7 cellular contexts compared by ENCODE assay signal in genomic region chr2:87128761-87129553, GRCh38.
DNase-seq lines count a peak whose midpoint lies in the region; ATAC-seq lines count a peak whose summit lies in the region.
"Not testable (repeated sequence)": the region's sequence is repeated elsewhere in the genome, so short reads cannot be mapped to it uniquely, and the experiment has no call there.

No MANE protein-coding gene starts in this region.

- H3K4me3 ChIP-seq in aorta (ENCODE audit: low read length in 2 of 2) = not testable (repeated sequence)

- CTCF ChIA-PET in activated CD4-positive, alpha-beta T cell treated with anti-CD3 and anti-CD28 coated beads, Interleukin-2, amount 10 ng/mL, durations not matched to agents 7 days and 5 days (lab: Charles Lee); activated naive CD4-positive, alpha-beta T cell treated with anti-CD3 and anti-CD28 coated beads for 36 hours (lab: Charles Lee): not testable (repeated sequence)

- H3K27me3 Mint-ChIP-seq in T-helper 1 cell treated with Interleukin-12 subunit alpha and Interleukin-12 subunit beta and Interleukin-4 antibody, amounts not matched to agents 30 μg/mL and 1 μg/mL, for 36 hours (ENCODE audit: low read depth); activated CD4-positive, alpha-beta T cell treated with anti-CD3 and anti-CD28 coated beads, Interleukin-2, amount 10 ng/mL, durations not matched to agents 7 days and 5 days; activated T-cell treated with anti-CD3 and anti-CD28 coated beads, Interleukin-2, amount 50 U/mL, for 24 hours; activated naive CD4-positive, alpha-beta T cell treated with anti-CD3 and anti-CD28 coated beads for 36 hours (ENCODE audit: low read depth); activated naive CD8-positive, alpha-beta T cell treated with anti-CD3 and anti-CD28 coated beads, Interleukin-2, amount 10 ng/mL, durations not matched to agents 7 days and 5 days: not testable (repeated sequence)

- not testable (repeated sequence) for H3K27ac ChIP-seq in aorta (ENCODE audit: low read depth in 1 of 2, low read length in 2 of 2)

- DNase-seq in activated CD4-positive, alpha-beta T cell treated with anti-CD3 and anti-CD28 coated beads, Interleukin-2, amount 10 ng/mL, durations not matched to agents 7 days and 5 days; activated T-cell treated with anti-CD3 and anti-CD28 coated beads, Interleukin-2, amount 50 U/mL, for 24 hours; activated naive CD4-positive, alpha-beta T cell treated with anti-CD3 and anti-CD28 coated beads for 36 hours; activated naive CD8-positive, alpha-beta T cell treated with anti-CD3 and anti-CD28 coated beads, Interleukin-2, amount 10 ng/mL, durations not matched to agents 7 days and 5 days; stimulated activated effector memory CD8-positive, alpha-beta T cell treated with anti-CD3 and anti-CD28 coated beads, Interleukin-12 subunit alpha, Interleukin-12 subunit beta, amount 100 ng/mL, for 72 hours (ENCODE audit: low spot score in 2 of 2); aorta: not testable (repeated sequence)

- not testable (repeated sequence) for H3K27me3 ChIP-seq in aorta (ENCODE audit: control insufficient read depth in 1 of 2, insufficient read depth in 2 of 2, low read length in 1 of 2)

- not testable (repeated sequence) for H3K4me1 ChIP-seq in aorta (ENCODE audit: control insufficient read depth in 1 of 2, insufficient read depth in 2 of 2, low read length in 2 of 2)

- ATAC-seq in activated naive CD8-positive, alpha-beta T cell treated with anti-CD3 and anti-CD28 coated beads, Interleukin-2, amount 10 ng/mL, durations not matched to agents 7 days and 5 days (ENCODE audit: low read depth) = peak; percentile 77
- peak; percentile 99 for ATAC-seq in stimulated activated effector memory CD8-positive, alpha-beta T cell treated with anti-CD3 and anti-CD28 coated beads, Interleukin-12 subunit alpha, Interleukin-12 subunit beta, amount 100 ng/mL, for 72 hours
- ATAC-seq in aorta (ENCODE audit: low FRiP score) = peak; percentile 66

- H3K4me1 Mint-ChIP-seq in T-helper 1 cell treated with Interleukin-12 subunit alpha and Interleukin-12 subunit beta and Interleukin-4 antibody, amounts not matched to agents 30 μg/mL and 1 μg/mL, for 36 hours (ENCODE audit: low read depth); activated CD4-positive, alpha-beta T cell treated with anti-CD3 and anti-CD28 coated beads, Interleukin-2, amount 10 ng/mL, durations not matched to agents 7 days and 5 days; activated T-cell treated with anti-CD3 and anti-CD28 coated beads, Interleukin-2, amount 50 U/mL, for 24 hours (ENCODE audit: low read depth); activated naive CD4-positive, alpha-beta T cell treated with anti-CD3 and anti-CD28 coated beads for 36 hours (ENCODE audit: low read depth); activated naive CD8-positive, alpha-beta T cell treated with anti-CD3 and anti-CD28 coated beads, Interleukin-2, amount 10 ng/mL, durations not matched to agents 7 days and 5 days; stimulated activated effector memory CD8-positive, alpha-beta T cell treated with anti-CD3 and anti-CD28 coated beads, Interleukin-12 subunit alpha, Interleukin-12 subunit beta, amount 100 ng/mL, for 72 hours: not testable (repeated sequence)

- not testable (repeated sequence) for H3K36me3 Mint-ChIP-seq in T-helper 1 cell treated with Interleukin-12 subunit alpha and Interleukin-12 subunit beta and Interleukin-4 antibody, amounts not matched to agents 30 μg/mL and 1 μg/mL, for 36 hours (ENCODE audit: low read depth); activated CD4-positive, alpha-beta T cell treated with anti-CD3 and anti-CD28 coated beads, Interleukin-2, amount 10 ng/mL, durations not matched to agents 7 days and 5 days (ENCODE audit: low read depth); activated T-cell treated with anti-CD3 and anti-CD28 coated beads, Interleukin-2, amount 50 U/mL, for 24 hours (ENCODE audit: low read depth); activated naive CD4-positive, alpha-beta T cell treated with anti-CD3 and anti-CD28 coated beads for 36 hours (ENCODE audit: low read depth); activated naive CD8-positive, alpha-beta T cell treated with anti-CD3 and anti-CD28 coated beads, Interleukin-2, amount 10 ng/mL, durations not matched to agents 7 days and 5 days; stimulated activated effector memory CD8-positive, alpha-beta T cell treated with anti-CD3 and anti-CD28 coated beads, Interleukin-12 subunit alpha, Interleukin-12 subunit beta, amount 100 ng/mL, for 72 hours

- not testable (repeated sequence) for H3K36me3 ChIP-seq in aorta (ENCODE audit: control insufficient read depth in 1 of 2, insufficient read depth in 2 of 2, low read length in 1 of 2)

- not testable (repeated sequence) for H3K9me3 ChIP-seq in aorta (ENCODE audit: control insufficient read depth, low read length)

- H3K9me3 Mint-ChIP-seq in T-helper 1 cell treated with Interleukin-12 subunit alpha and Interleukin-12 subunit beta and Interleukin-4 antibody, amounts not matched to agents 30 μg/mL and 1 μg/mL, for 36 hours; activated CD4-positive, alpha-beta T cell treated with anti-CD3 and anti-CD28 coated beads, Interleukin-2, amount 10 ng/mL, durations not matched to agents 7 days and 5 days; activated T-cell treated with anti-CD3 and anti-CD28 coated beads, Interleukin-2, amount 50 U/mL, for 24 hours; activated naive CD4-positive, alpha-beta T cell treated with anti-CD3 and anti-CD28 coated beads for 36 hours; activated naive CD8-positive, alpha-beta T cell treated with anti-CD3 and anti-CD28 coated beads, Interleukin-2, amount 10 ng/mL, durations not matched to agents 7 days and 5 days; stimulated activated effector memory CD8-positive, alpha-beta T cell treated with anti-CD3 and anti-CD28 coated beads, Interleukin-12 subunit alpha, Interleukin-12 subunit beta, amount 100 ng/mL, for 72 hours: not testable (repeated sequence)

- POLR2A ChIA-PET in activated CD4-positive, alpha-beta T cell treated with anti-CD3 and anti-CD28 coated beads, Interleukin-2, amount 10 ng/mL, durations not matched to agents 7 days and 5 days (lab: Charles Lee); activated naive CD8-positive, alpha-beta T cell treated with anti-CD3 and anti-CD28 coated beads, Interleukin-2, amount 10 ng/mL, durations not matched to agents 7 days and 5 days (lab: Charles Lee): not testable (repeated sequence)

- intact Hi-C loops in activated naive CD4-positive, alpha-beta T cell treated with anti-CD3 and anti-CD28 coated beads for 36 hours (cut with micrococcal nuclease); aorta (cut with DNase I): not testable (repeated sequence)

- peak overlapping the region; percentile 79 for H3K4me3 Mint-ChIP-seq in T-helper 1 cell treated with Interleukin-12 subunit alpha and Interleukin-12 subunit beta and Interleukin-4 antibody, amounts not matched to agents 30 μg/mL and 1 μg/mL, for 36 hours
- peak overlapping the region; percentile 30 for H3K4me3 Mint-ChIP-seq in activated CD4-positive, alpha-beta T cell treated with anti-CD3 and anti-CD28 coated beads, Interleukin-2, amount 10 ng/mL, durations not matched to agents 7 days and 5 days
- H3K4me3 Mint-ChIP-seq in activated T-cell treated with anti-CD3 and anti-CD28 coated beads, Interleukin-2, amount 50 U/mL, for 24 hours = peak overlapping the region; percentile 16
- H3K4me3 Mint-ChIP-seq in activated naive CD4-positive, alpha-beta T cell treated with anti-CD3 and anti-CD28 coated beads for 36 hours = peak overlapping the region; percentile 33
- H3K4me3 Mint-ChIP-seq in activated naive CD8-positive, alpha-beta T cell treated with anti-CD3 and anti-CD28 coated beads, Interleukin-2, amount 10 ng/mL, durations not matched to agents 7 days and 5 days = peak overlapping the region; percentile 76
- H3K4me3 Mint-ChIP-seq in stimulated activated effector memory CD8-positive, alpha-beta T cell treated with anti-CD3 and anti-CD28 coated beads, Interleukin-12 subunit alpha, Interleukin-12 subunit beta, amount 100 ng/mL, for 72 hours = peak overlapping the region; percentile 34

- 44 to 46% methylated on average over 3 of the region's 5 CpGs for WGBS in aorta, 2 donors

- H3K27ac Mint-ChIP-seq in T-helper 1 cell treated with Interleukin-12 subunit alpha and Interleukin-12 subunit beta and Interleukin-4 antibody, amounts not matched to agents 30 μg/mL and 1 μg/mL, for 36 hours = peak overlapping the region; percentile 96
- H3K27ac Mint-ChIP-seq in activated CD4-positive, alpha-beta T cell treated with anti-CD3 and anti-CD28 coated beads, Interleukin-2, amount 10 ng/mL, durations not matched to agents 7 days and 5 days = peak overlapping the region; percentile 74
- H3K27ac Mint-ChIP-seq in activated T-cell treated with anti-CD3 and anti-CD28 coated beads, Interleukin-2, amount 50 U/mL, for 24 hours = peak overlapping the region; percentile 90
- H3K27ac Mint-ChIP-seq in activated naive CD4-positive, alpha-beta T cell treated with anti-CD3 and anti-CD28 coated beads for 36 hours = not testable (repeated sequence)
- H3K27ac Mint-ChIP-seq in activated naive CD8-positive, alpha-beta T cell treated with anti-CD3 and anti-CD28 coated beads, Interleukin-2, amount 10 ng/mL, durations not matched to agents 7 days and 5 days = peak overlapping the region; percentile 81
- H3K27ac Mint-ChIP-seq in stimulated activated effector memory CD8-positive, alpha-beta T cell treated with anti-CD3 and anti-CD28 coated beads, Interleukin-12 subunit alpha, Interleukin-12 subunit beta, amount 100 ng/mL, for 72 hours = peak overlapping the region; percentile 95

Comparison
In these comparisons a context has a peak if more than half of its experiments do, and no peak if none do; other contexts are left out.
1. H3K4me3 Mint-ChIP-seq: peak in every context shown above with its lines; median percentile 79 in T-helper 1 cell treated with Interleukin-12 subunit alpha and Interleukin-12 subunit beta and Interleukin-4 antibody, amounts not matched to agents 30 μg/mL and 1 μg/mL, for 36 hours; 76 in activated naive CD8-positive, alpha-beta T cell treated with anti-CD3 and anti-CD28 coated beads, Interleukin-2, amount 10 ng/mL, durations not matched to agents 7 days and 5 days; 34 in stimulated activated effector memory CD8-positive, alpha-beta T cell treated with anti-CD3 and anti-CD28 coated beads, Interleukin-12 subunit alpha, Interleukin-12 subunit beta, amount 100 ng/mL, for 72 hours; 33 in activated naive CD4-positive, alpha-beta T cell treated with anti-CD3 and anti-CD28 coated beads for 36 hours; 30 in activated CD4-positive, alpha-beta T cell treated with anti-CD3 and anti-CD28 coated beads, Interleukin-2, amount 10 ng/mL, durations not matched to agents 7 days and 5 days; 16 in activated T-cell treated with anti-CD3 and anti-CD28 coated beads, Interleukin-2, amount 50 U/mL, for 24 hours.